Comparison of ENCODE assay signal across 9 cellular contexts in genomic region chr16:88527186-88527936, GRCh38. TPM values are rescaled to one million over a fixed set of nuclear protein-coding genes. Genes with fewer than 3 reads are reported as not detected.
A peak's percentile ranks its signal among the peaks of the same experiment; 100 is the strongest.
DNase-seq lines count a peak whose midpoint lies in the region; ATAC-seq and TF ChIP-seq lines count a peak whose summit lies in the region.
"Had no signal": no experiment of that assay in that cellular context is flagged by ENCODE, and none has a peak within 500 bp of the region (broad histone marks: within the 10 kb centered on the region; RNA-seq: fewer than 3 reads in every experiment).

No MANE protein-coding gene starts in this region.

- DNase-seq in AG10803 (ENCODE audit: low read depth) (peak; percentile 30), GM20000 (ENCODE audit: low spot score) (peak; percentile 94), adipocyte (ENCODE audit: low read depth) (peak; percentile 69), right atrium auricular region (ENCODE audit: low spot score) (peak; percentile 83)
- DNase-seq in stimulated activated CD4-positive, alpha-beta T cell treated with anti-CD3 and anti-CD28 coated beads, Interleukin-12 subunit alpha, Interleukin-12 subunit beta, amount 100 ng/mL, for 24 hours (ENCODE audit: low read depth in 2 of 2): peak; percentile 50

- H3K4me2 ChIP-seq in SU-DHL-6 (ENCODE audit: low read depth, low read length, poor library complexity, severe bottlenecking): no peak overlapping the region

- H3K27ac ChIP-seq in SU-DHL-6 (ENCODE audit: low read depth, low read length) (no peak overlapping the region), right atrium auricular region (no peak overlapping the region)
- H3K27ac ChIP-seq: HL-60 had no signal

- ATAC-seq in HG02870 (IDR thresholded peaks at IDR 0.05; ENCODE audit: unreplicated experiment): no peak
- no peak for ATAC-seq in GM21786 (IDR thresholded peaks at IDR 0.05; ENCODE audit: unreplicated experiment)

- H3K4me3 ChIP-seq in AG10803 (ENCODE audit: low read length): no peak overlapping the region
- H3K4me3 ChIP-seq in SU-DHL-6 (ENCODE audit: insufficient read depth, low read length, poor library complexity, severe bottlenecking): no peak overlapping the region
- no peak overlapping the region for H3K4me3 ChIP-seq in adipocyte (ENCODE audit: low read length)
- H3K4me3 ChIP-seq in right atrium auricular region: no peak overlapping the region

- no peak overlapping the region for H2AFZ ChIP-seq in SU-DHL-6 (ENCODE audit: low read depth, low read length, severe bottlenecking)

- no peaks in the 10 kb centered on the region for H3K4me1 ChIP-seq in adipocyte (ENCODE audit: control insufficient read depth, insufficient read depth, low read length)
- H3K4me1 ChIP-seq in right atrium auricular region: peaks cover 0 to 43% of the 10 kb centered on the region in 2 donors

- no peaks in the 10 kb centered on the region for H3K79me2 ChIP-seq in SU-DHL-6 (ENCODE audit: insufficient read depth, low read length)

- no peak overlapping the region for H3K9ac ChIP-seq in SU-DHL-6 (ENCODE audit: low read length)
- no peak overlapping the region for H3K9ac ChIP-seq in adipocyte (ENCODE audit: low read length)

- no peaks in the 10 kb centered on the region for H3K9me3 ChIP-seq in SU-DHL-6 (ENCODE audit: insufficient read depth, low read length)
- no peaks in the 10 kb centered on the region for H3K9me3 ChIP-seq in adipocyte (ENCODE audit: control insufficient read depth, low read length)
- no peaks in the 10 kb centered on the region for H3K9me3 ChIP-seq in right atrium auricular region

- peak; percentile 67 for TF ChIP-seq CTCF in AG10803 (conservative IDR thresholded peaks at IDR 0.05; ENCODE audit: low read length)
- TF ChIP-seq CTCF in GM20000 (IDR thresholded peaks at IDR 0.05; ENCODE audit: extremely low read depth, missing control alignments): peak; percentile 84
- TF ChIP-seq CTCF in SU-DHL-6 (IDR thresholded peaks at IDR 0.05; ENCODE audit: insufficient read depth, low read length, poor library complexity, severe bottlenecking): peak; percentile 47
- TF ChIP-seq CTCF in right atrium auricular region (IDR thresholded peaks at IDR 0.05): peak; percentile 83 to 97

- no peaks in the 10 kb centered on the region for H4K20me1 ChIP-seq in SU-DHL-6 (ENCODE audit: low read depth, low read length)

- H3K27me3 ChIP-seq in SU-DHL-6 (ENCODE audit: low read length): no peaks in the 10 kb centered on the region
- H3K27me3 ChIP-seq in adipocyte (replicated peaks; ENCODE audit: control insufficient read depth, insufficient read depth, low read length): no peaks in the 10 kb centered on the region
- no peaks in the 10 kb centered on the region for H3K27me3 ChIP-seq in right atrium auricular region

- H3F3A ChIP-seq in SU-DHL-6 (ENCODE audit: insufficient read depth): no peaks in the 10 kb centered on the region

- no peaks in the 10 kb centered on the region for H3K9me2 ChIP-seq in SU-DHL-6 (replicated peaks; ENCODE audit: insufficient read depth, low read length)

- H3K36me3 ChIP-seq in SU-DHL-6 (ENCODE audit: low read length) (no peaks in the 10 kb centered on the region), adipocyte (ENCODE audit: control insufficient read depth, insufficient read depth, low read length, severe bottlenecking) (no peaks in the 10 kb centered on the region), right atrium auricular region (no peaks in the 10 kb centered on the region)

RNA-seq across cellular contexts. Expression of gene ZC3H18, which starts 42.8 kb away (rescaled TPM):
- total RNA-seq in right atrium auricular region: 10 to 100 TPM in 1 of 2 donors, 1 to 10 TPM in 1; 7.9 to 10.0 TPM

Comparison
In these comparisons a context has a peak if more than half of its experiments do, and no peak if none do; other contexts are left out.
1. DNase-seq: peak in every context shown above with its lines; median percentile 94 in GM20000; 83 in right atrium auricular region; 69 in adipocyte; 50 in stimulated activated CD4-positive, alpha-beta T cell treated with anti-CD3 and anti-CD28 coated beads, Interleukin-12 subunit alpha, Interleukin-12 subunit beta, amount 100 ng/mL, for 24 hours; 30 in AG10803.